ENCODE assay signal across 8 cellular contexts in genomic region chr14:91138511-91139359, GRCh38. TPM values are rescaled to one million over a fixed set of nuclear protein-coding genes. Genes with fewer than 3 reads are reported as not detected.
DNase-seq lines count a peak whose midpoint lies in the region; ATAC-seq lines count a peak whose summit lies in the region.

No MANE protein-coding gene starts in this region.

- H3K27ac Mint-ChIP-seq in activated CD8-positive, alpha-beta memory T cell treated with anti-CD3 and anti-CD28 coated beads, Interleukin-2, amount 10 ng/mL, durations not matched to agents 7 days and 5 days, result peak overlapping the region; percentile 79

- no peaks in the 10 kb centered on the region for H3K9me3 Mint-ChIP-seq in activated CD8-positive, alpha-beta memory T cell treated with anti-CD3 and anti-CD28 coated beads, Interleukin-2, amount 10 ng/mL, durations not matched to agents 7 days and 5 days (ENCODE audit: low read depth)

- no peak overlapping the region for H3K4me3 Mint-ChIP-seq in activated CD8-positive, alpha-beta memory T cell treated with anti-CD3 and anti-CD28 coated beads, Interleukin-2, amount 10 ng/mL, durations not matched to agents 7 days and 5 days

- CTCF ChIA-PET in activated CD8-positive, alpha-beta memory T cell treated with anti-CD3 and anti-CD28 coated beads, Interleukin-2, amount 10 ng/mL, durations not matched to agents 7 days and 5 days (lab: Charles Lee), result interaction anchor here (0.7 to 3.0 kb wide), 17 partner anchors 8 to 235 kb away, joined by 3 to 9 read pairs (median 4); partner anchors contain the start of genes DGLUCY and RPS6KA5

- DNase-seq in DMS153 treated with DMSO at 0.1 percent for 48 hours (lab: John Stamatoyannopoulos, UW; ENCODE audit: unreplicated experiment) (peak; percentile 19), DMS153 (lab: John Stamatoyannopoulos, UW) (no peak), NCI-H1694 (lab: John Stamatoyannopoulos, UW) (peak; percentile 69), glomerular visceral epithelial cell (ENCODE audit: extremely low spot score) (peak; percentile 32), GF-D8 (lab: John Stamatoyannopoulos, UW) (no peak)
- peak; percentile 71 for DNase-seq in activated CD8-positive, alpha-beta memory T cell treated with anti-CD3 and anti-CD28 coated beads, Interleukin-2, amount 10 ng/mL, durations not matched to agents 7 days and 5 days
- DNase-seq in stimulated activated CD4-positive, alpha-beta T cell treated with anti-CD3 and anti-CD28 coated beads, Interleukin-4, amount 100 ng/mL, for 48 hours (ENCODE audit: low read depth in 2 of 2), result peak; percentile 45 to 48

- peak; percentile 48 for ATAC-seq in activated CD8-positive, alpha-beta memory T cell treated with anti-CD3 and anti-CD28 coated beads, Interleukin-2, amount 10 ng/mL, durations not matched to agents 7 days and 5 days
- ATAC-seq in GM18909 (IDR thresholded peaks at IDR 0.05; ENCODE audit: poor library complexity, unreplicated experiment), result no peak

- H3K27me3 Mint-ChIP-seq in activated CD8-positive, alpha-beta memory T cell treated with anti-CD3 and anti-CD28 coated beads, Interleukin-2, amount 10 ng/mL, durations not matched to agents 7 days and 5 days, result no peaks in the 10 kb centered on the region

- peaks cover 57% of the 10 kb centered on the region for H3K4me1 Mint-ChIP-seq in activated CD8-positive, alpha-beta memory T cell treated with anti-CD3 and anti-CD28 coated beads, Interleukin-2, amount 10 ng/mL, durations not matched to agents 7 days and 5 days

- peaks cover 54% of the 10 kb centered on the region for H3K36me3 Mint-ChIP-seq in activated CD8-positive, alpha-beta memory T cell treated with anti-CD3 and anti-CD28 coated beads, Interleukin-2, amount 10 ng/mL, durations not matched to agents 7 days and 5 days

RNA-seq across cellular contexts. Expression of gene DGLUCY, which starts 24.9 kb away (rescaled TPM):
- total RNA-seq in activated CD8-positive, alpha-beta memory T cell treated with anti-CD3 and anti-CD28 coated beads, Interleukin-2, amount 10 ng/mL, durations not matched to agents 7 days and 5 days, result 100 to 1,000 TPM; 113 to 176 TPM

Comparison
In these comparisons a context has a peak if more than half of its experiments do, and no peak if none do; other contexts are left out.
1. DNase-seq: peak in DMS153 treated with DMSO at 0.1 percent for 48 hours (single experiment), NCI-H1694 (single experiment), activated CD8-positive, alpha-beta memory T cell treated with anti-CD3 and anti-CD28 coated beads, Interleukin-2, amount 10 ng/mL, durations not matched to agents 7 days and 5 days (single experiment), glomerular visceral epithelial cell (single experiment) and stimulated activated CD4-positive, alpha-beta T cell treated with anti-CD3 and anti-CD28 coated beads, Interleukin-4, amount 100 ng/mL, for 48 hours (2 of 2); none in DMS153 (single experiment) and GF-D8 (single experiment).